Comparison of ENCODE assay signal across 12 cellular contexts in the genomic region with DNA sequence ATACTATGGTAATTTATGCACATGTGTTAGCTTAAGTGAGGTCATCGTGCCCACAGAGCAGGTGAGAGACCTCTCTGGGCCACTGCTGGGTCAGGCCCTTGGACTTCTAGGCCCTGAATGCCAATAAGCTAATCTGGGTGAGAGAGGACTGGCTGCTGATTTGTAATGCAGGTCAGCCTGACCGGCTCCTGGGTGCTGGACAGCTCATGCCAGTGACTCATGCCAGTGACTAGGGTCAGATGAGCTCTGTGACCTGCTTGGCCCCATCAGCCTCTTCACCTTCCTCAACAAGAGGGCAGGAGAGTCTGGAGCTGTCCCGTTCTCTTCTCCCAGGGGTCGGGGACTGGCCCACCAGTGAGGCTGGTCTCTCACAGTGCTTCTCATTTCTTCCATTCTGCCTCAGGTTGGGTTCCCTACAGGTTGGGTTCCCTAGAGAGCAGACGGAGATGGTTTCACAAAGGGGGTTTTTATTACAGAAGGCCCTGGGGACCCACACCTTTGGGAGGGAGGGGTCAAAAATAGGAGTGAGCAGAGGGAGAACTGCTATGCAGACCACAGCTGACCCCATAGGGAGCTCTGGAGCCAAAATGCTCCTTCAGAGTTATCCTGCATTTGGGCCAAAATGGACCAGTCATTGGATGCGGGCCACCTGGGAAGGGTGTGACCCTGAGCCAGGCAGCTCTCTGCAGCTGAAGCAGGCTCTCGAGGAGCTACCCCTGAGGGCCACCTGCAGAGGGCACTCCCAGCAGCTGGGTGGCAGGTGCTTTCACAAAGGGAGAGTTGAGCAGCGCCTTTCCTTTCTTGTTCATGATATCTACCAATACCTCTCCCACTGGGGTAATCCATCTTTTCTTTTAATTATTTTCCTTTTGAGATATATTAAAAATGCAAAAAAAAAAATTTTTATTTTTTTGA. TPM values are rescaled to one million over a fixed set of nuclear protein-coding genes. Genes with fewer than 3 reads are reported as not detected.
DNase-seq lines count a peak whose midpoint lies in the region; ATAC-seq, FAIRE-seq and TF ChIP-seq lines count a peak whose summit lies in the region.
"Had no signal": no experiment of that assay in that cellular context is flagged by ENCODE, and none has a peak within 500 bp of the region (broad histone marks: within the 10 kb centered on the region; RNA-seq: fewer than 3 reads in every experiment).

No MANE protein-coding gene starts in this region.

- H2AFZ ChIP-seq in HCT116 (ENCODE audit: low read depth, low read length, poor library complexity, severe bottlenecking) (no peak overlapping the region), keratinocyte (ENCODE audit: control insufficient read depth, low read length) (no peak overlapping the region)

- H3K9ac ChIP-seq in HCT116 (ENCODE audit: low read length): no peak overlapping the region
- no peak overlapping the region for H3K9ac ChIP-seq in keratinocyte (ENCODE audit: control insufficient read depth, extremely low read depth, insufficient read depth, low read length)

- POLR2A ChIA-PET in HCT116 (lab: Charles Lee): no interaction called here

- H3K4me2 ChIP-seq in HCT116 (ENCODE audit: low read length): no peak overlapping the region
- H3K4me2 ChIP-seq in keratinocyte (ENCODE audit: control insufficient read depth, extremely low read depth, insufficient read depth, low read depth, low read length): no peak overlapping the region

- peak; percentile 81 for ATAC-seq in HCT116
- ATAC-seq in HG03108 (IDR thresholded peaks at IDR 0.05; ENCODE audit: unreplicated experiment): no peak

- H3K27ac Mint-ChIP-seq in activated T-helper 2 cell treated with anti-CD3 and anti-CD28 coated beads, Interferon-gamma antibody, Interleukin-2, Interleukin-4, amounts not matched to agents 10 μg/mL and 5 μg/mL and 100 μg/mL, durations not matched to agents 14 hours and 24 hours and 36 hours: no peak overlapping the region
- H3K27ac Mint-ChIP-seq in activated T-helper 1 cell treated with anti-CD3 and anti-CD28 coated beads, Interleukin-12 subunit alpha, Interleukin-12 subunit beta, Interleukin-2, Interleukin-4 antibody, amounts not matched to agents 30 ng/mL and 10 ng/mL and 1 ng/mL, durations not matched to agents 14 hours and 24 hours and 36 hours: no peak overlapping the region
- H3K27ac Mint-ChIP-seq: nephron had no signal

- no peaks in the 10 kb centered on the region for H3K9me3 ChIP-seq in HCT116 (ENCODE audit: control insufficient read depth in 1 of 2, insufficient read depth in 1 of 2, low read depth in 1 of 2, low read length in 2 of 2)
- no peaks in the 10 kb centered on the region for H3K9me3 ChIP-seq in keratinocyte (ENCODE audit: control insufficient read depth, low read depth, low read length)
- H3K9me3 ChIP-seq in esophagus squamous epithelium: no peaks in the 10 kb centered on the region
- H3K9me3 ChIP-seq: thoracic aorta had no signal

- no peaks in the 10 kb centered on the region for H3K9me3 Mint-ChIP-seq in activated T-helper 2 cell treated with anti-CD3 and anti-CD28 coated beads, Interferon-gamma antibody, Interleukin-2, Interleukin-4, amounts not matched to agents 10 μg/mL and 5 μg/mL and 100 μg/mL, durations not matched to agents 14 hours and 24 hours and 36 hours
- no peaks in the 10 kb centered on the region for H3K9me3 Mint-ChIP-seq in activated T-helper 1 cell treated with anti-CD3 and anti-CD28 coated beads, Interleukin-12 subunit alpha, Interleukin-12 subunit beta, Interleukin-2, Interleukin-4 antibody, amounts not matched to agents 30 ng/mL and 10 ng/mL and 1 ng/mL, durations not matched to agents 14 hours and 24 hours and 36 hours
- H3K9me3 Mint-ChIP-seq: nephron had no signal

- H3K4me3 ChIP-seq in HCT116 (replicated peaks in 1 of 2; ENCODE audit: low read depth in 1 of 2, low read length in 2 of 2) (no peak overlapping the region), keratinocyte (ENCODE audit: control insufficient read depth in 2 of 3, extremely low read depth in 1 of 3, insufficient read depth in 2 of 3, low read depth in 1 of 3, low read length in 3 of 3) (no peak overlapping the region), esophagus squamous epithelium (no peak overlapping the region)
- H3K4me3 ChIP-seq: thoracic aorta had no signal

- no peak overlapping the region for H3K4me3 Mint-ChIP-seq in activated T-helper 2 cell treated with anti-CD3 and anti-CD28 coated beads, Interferon-gamma antibody, Interleukin-2, Interleukin-4, amounts not matched to agents 10 μg/mL and 5 μg/mL and 100 μg/mL, durations not matched to agents 14 hours and 24 hours and 36 hours (ENCODE audit: low read depth)
- no peak overlapping the region for H3K4me3 Mint-ChIP-seq in activated T-helper 1 cell treated with anti-CD3 and anti-CD28 coated beads, Interleukin-12 subunit alpha, Interleukin-12 subunit beta, Interleukin-2, Interleukin-4 antibody, amounts not matched to agents 30 ng/mL and 10 ng/mL and 1 ng/mL, durations not matched to agents 14 hours and 24 hours and 36 hours
- H3K4me3 Mint-ChIP-seq: nephron had no signal

- RAD21 ChIA-PET in HCT116 (lab: Charles Lee; ENCODE audit: low non-redundant PET in 1 of 2, low total read pairs in 2 of 2, uncharacterized antibody in 2 of 2, unreplicated experiment in 2 of 2): no interaction called here

- H3K79me2 ChIP-seq in HCT116 (ENCODE audit: insufficient read depth, low read length) (no peaks in the 10 kb centered on the region), keratinocyte (ENCODE audit: control insufficient read depth, insufficient read depth, low read length) (no peaks in the 10 kb centered on the region)

- H3K9me2 ChIP-seq in HCT116 (ENCODE audit: insufficient read depth): no peaks in the 10 kb centered on the region

- peaks cover 9% of the 10 kb centered on the region for H3K27me3 Mint-ChIP-seq in activated T-helper 2 cell treated with anti-CD3 and anti-CD28 coated beads, Interferon-gamma antibody, Interleukin-2, Interleukin-4, amounts not matched to agents 10 μg/mL and 5 μg/mL and 100 μg/mL, durations not matched to agents 14 hours and 24 hours and 36 hours (ENCODE audit: low read depth)
- H3K27me3 Mint-ChIP-seq in activated T-helper 1 cell treated with anti-CD3 and anti-CD28 coated beads, Interleukin-12 subunit alpha, Interleukin-12 subunit beta, Interleukin-2, Interleukin-4 antibody, amounts not matched to agents 30 ng/mL and 10 ng/mL and 1 ng/mL, durations not matched to agents 14 hours and 24 hours and 36 hours (ENCODE audit: insufficient read depth): peaks cover 3% of the 10 kb centered on the region

- FAIRE-seq in D721Med (lab: Jason Lieb, UNC) (no peak), keratinocyte (lab: Jason Lieb, UNC) (no peak)

- H3K27me3 ChIP-seq in HCT116 (ENCODE audit: insufficient read depth, low read length): no peaks in the 10 kb centered on the region
- peaks cover 25% of the 10 kb centered on the region for H3K27me3 ChIP-seq in keratinocyte (ENCODE audit: control insufficient read depth, extremely low read depth, insufficient read depth, low read length)
- peaks cover 0 to 26% (median 0%) of the 10 kb centered on the region in 4 donors for H3K27me3 ChIP-seq in esophagus squamous epithelium

- 70 to 79% methylated on average over 4 to 5 of the region's 8 CpGs for WGBS in esophagus squamous epithelium, 2 donors

- H3K4me1 ChIP-seq in HCT116 (ENCODE audit: control insufficient read depth in 1 of 2, insufficient read depth in 2 of 2, low read length in 2 of 2) (peaks cover 7 to 15% of the 10 kb centered on the region in 2 experiments; a peak in 2 of 4 replicates), keratinocyte (ENCODE audit: control insufficient read depth, extremely low read depth, insufficient read depth, low read length) (no peaks in the 10 kb centered on the region), esophagus squamous epithelium (peaks cover 12 to 17% (median 15%) of the 10 kb centered on the region in 3 donors)

- dilution Hi-C loops in keratinocyte (cut with MboI; ENCODE audit: extremely low pct_ligation_motif_present, low sequenced_read_pairs): no loop called here

- H3K36me3 ChIP-seq in HCT116 (ENCODE audit: control insufficient read depth in 1 of 2, insufficient read depth in 2 of 2, low read length in 2 of 2): no peaks in the 10 kb centered on the region
- H3K36me3 ChIP-seq in keratinocyte (ENCODE audit: control insufficient read depth in 2 of 2, extremely low read depth in 1 of 2, insufficient read depth in 2 of 2, low read length in 2 of 2): no peaks in the 10 kb centered on the region
- H3K36me3 ChIP-seq in esophagus squamous epithelium: no peaks in the 10 kb centered on the region
- H3K36me3 ChIP-seq: thoracic aorta had no signal

- H3K27ac ChIP-seq in HCT116 (ENCODE audit: low read depth, low read length) (no peak overlapping the region), keratinocyte (ENCODE audit: control insufficient read depth, insufficient read depth, low read length) (no peak overlapping the region), esophagus squamous epithelium (no peak overlapping the region)
- H3K27ac ChIP-seq: thoracic aorta had no signal

- peaks cover 4% of the 10 kb centered on the region for H3K36me3 Mint-ChIP-seq in activated T-helper 2 cell treated with anti-CD3 and anti-CD28 coated beads, Interferon-gamma antibody, Interleukin-2, Interleukin-4, amounts not matched to agents 10 μg/mL and 5 μg/mL and 100 μg/mL, durations not matched to agents 14 hours and 24 hours and 36 hours (ENCODE audit: low read depth)
- H3K36me3 Mint-ChIP-seq in activated T-helper 1 cell treated with anti-CD3 and anti-CD28 coated beads, Interleukin-12 subunit alpha, Interleukin-12 subunit beta, Interleukin-2, Interleukin-4 antibody, amounts not matched to agents 30 ng/mL and 10 ng/mL and 1 ng/mL, durations not matched to agents 14 hours and 24 hours and 36 hours (ENCODE audit: low read depth): peaks cover 4% of the 10 kb centered on the region

- TF ChIP-seq RAD21 in HCT116 (IDR thresholded peaks at IDR 0.05; ENCODE audit: low read depth): peak; percentile 48; the same call in 1 of the 2 replicates

- no peak for DNase-seq in D721Med (ENCODE audit: insufficient read length, low spot score)
- DNase-seq in HCT116 (ENCODE audit: low read depth, low spot score): no peak
- peak; percentile 60 for DNase-seq in SHP77 treated with DMSO at 0.1 percent for 48 hours (lab: John Stamatoyannopoulos, UW)
- DNase-seq in keratinocyte (ENCODE audit: low read depth, low spot score): no peak
- DNase-seq in esophagus squamous epithelium (lab: John Stamatoyannopoulos, UW): no peak
- DNase-seq in activated T-helper 2 cell treated with anti-CD3 and anti-CD28 coated beads, Interferon-gamma antibody, Interleukin-2, Interleukin-4, amounts not matched to agents 10 μg/mL and 5 μg/mL and 100 μg/mL, durations not matched to agents 14 hours and 24 hours and 36 hours (ENCODE audit: low spot score): no peak
- DNase-seq in activated T-helper 1 cell treated with anti-CD3 and anti-CD28 coated beads, Interleukin-12 subunit alpha, Interleukin-12 subunit beta, Interleukin-2, Interleukin-4 antibody, amounts not matched to agents 30 ng/mL and 10 ng/mL and 1 ng/mL, durations not matched to agents 14 hours and 24 hours and 36 hours (ENCODE audit: low spot score): no peak

- TF ChIP-seq POLR2A in HCT116 (IDR thresholded peaks at IDR 0.05; ENCODE audit: borderline replicate concordance, extremely low read depth, insufficient read depth, insufficient read length) (no peak), esophagus squamous epithelium (IDR thresholded peaks at IDR 0.05) (no peak)

- no TSS peak for BruUV-seq in HCT116 (replicated peaks; lab: Mats Ljungman, UMichigan)

- CTCF ChIA-PET in HCT116 (lab: Charles Lee): interaction anchor here (0.7 to 1.7 kb wide), 5 partner anchors 8 to 247 kb away, joined by 3 to 12 read pairs (median 6); no protein-coding TSS in a partner anchor

- TF ChIP-seq CTCF in D721Med (IDR thresholded peaks at IDR 0.05; ENCODE audit: insufficient read depth, missing control alignments) (peak; percentile 15), HCT116 (IDR thresholded peaks at IDR 0.05 in 2 of 3, conservative IDR thresholded peaks at IDR 0.05 in 1 of 3; ENCODE audit: borderline replicate concordance in 1 of 3, insufficient read depth in 1 of 3, low read depth in 2 of 3, low read length in 2 of 3) (peak; percentile 30 to 50 (median 41); a peak in 5 of 6 replicates), keratinocyte (optimal IDR thresholded peaks at IDR 0.05 in 1 of 3, IDR thresholded peaks at IDR 0.05 in 1 of 3, conservative IDR thresholded peaks at IDR 0.05 in 1 of 3; ENCODE audit: extremely low read depth in 1 of 3, insufficient read depth in 2 of 3, low read length in 3 of 3) (peak in 2 of 3 experiments; percentile 31 to 44), esophagus squamous epithelium (IDR thresholded peaks at IDR 0.05) (no peak)

- intact Hi-C loops in HCT116 (cut with micrococcal nuclease): no loop called here
- intact Hi-C loops in esophagus squamous epithelium (cut with DNase I): no loop called here
- intact Hi-C loops in activated T-helper 2 cell treated with anti-CD3 and anti-CD28 coated beads, Interferon-gamma antibody, Interleukin-2, Interleukin-4, amounts not matched to agents 10 μg/mL and 5 μg/mL and 100 μg/mL, durations not matched to agents 14 hours and 24 hours and 36 hours (cut with micrococcal nuclease): no loop called here
- intact Hi-C loops in activated T-helper 1 cell treated with anti-CD3 and anti-CD28 coated beads, Interleukin-12 subunit alpha, Interleukin-12 subunit beta, Interleukin-2, Interleukin-4 antibody, amounts not matched to agents 30 ng/mL and 10 ng/mL and 1 ng/mL, durations not matched to agents 14 hours and 24 hours and 36 hours (cut with micrococcal nuclease): no loop called here

- H3K9me1 ChIP-seq in keratinocyte (ENCODE audit: control insufficient read depth, extremely low read depth, insufficient read depth, low read length): no peaks in the 10 kb centered on the region

- H4K20me1 ChIP-seq in HCT116 (ENCODE audit: insufficient read depth): no peaks in the 10 kb centered on the region
- H4K20me1 ChIP-seq in keratinocyte (ENCODE audit: control insufficient read depth, extremely low read depth, insufficient read depth, low read length): no peaks in the 10 kb centered on the region

- H3K4me1 Mint-ChIP-seq in activated T-helper 2 cell treated with anti-CD3 and anti-CD28 coated beads, Interferon-gamma antibody, Interleukin-2, Interleukin-4, amounts not matched to agents 10 μg/mL and 5 μg/mL and 100 μg/mL, durations not matched to agents 14 hours and 24 hours and 36 hours (ENCODE audit: low read depth): peaks cover 13% of the 10 kb centered on the region
- peaks cover 18% of the 10 kb centered on the region for H3K4me1 Mint-ChIP-seq in activated T-helper 1 cell treated with anti-CD3 and anti-CD28 coated beads, Interleukin-12 subunit alpha, Interleukin-12 subunit beta, Interleukin-2, Interleukin-4 antibody, amounts not matched to agents 30 ng/mL and 10 ng/mL and 1 ng/mL, durations not matched to agents 14 hours and 24 hours and 36 hours (ENCODE audit: low read depth)
- H3K4me1 Mint-ChIP-seq: nephron had no signal

RNA-seq across cellular contexts. Expression of a gene that starts 2.2 kb away (rescaled TPM):
- total RNA-seq in HCT116 (2021; ENCODE audit: unreplicated experiment) (not detected), esophagus squamous epithelium (not detected)
- 0.16 TPM in 1 of 2 replicates, not detected in the other for polyA plus RNA-seq in HCT116 (2012)
- polyA plus RNA-seq in keratinocyte: not detected in 3 replicates
- not detected for polyA plus RNA-seq in keratinocyte (2011; ENCODE audit: low read depth)
- polyA plus RNA-seq in keratinocyte (2011; cell fraction: cytosol; rRNA removed): not detected in 2 replicates
- polyA plus RNA-seq in keratinocyte (2011; cell fraction: nucleus; rRNA removed): not detected in 2 replicates
- polyA plus RNA-seq in keratinocyte (2012; ENCODE audit: low replicate concordance): not detected in 2 replicates
- polyA minus RNA-seq in keratinocyte: not detected in 3 replicates
- polyA minus RNA-seq in keratinocyte (2011; cell fraction: cytosol; rRNA and poly(A)+ RNA removed): not detected
- polyA minus RNA-seq in keratinocyte (2011; cell fraction: nucleus; rRNA and poly(A)+ RNA removed): not detected in 2 replicates
- 0.55 TPM in 1 of 2 replicates, not detected in the other for total RNA-seq in activated T-helper 2 cell treated with anti-CD3 and anti-CD28 coated beads, Interferon-gamma antibody, Interleukin-2, Interleukin-4, amounts not matched to agents 10 μg/mL and 5 μg/mL and 100 μg/mL, durations not matched to agents 14 hours and 24 hours and 36 hours
- total RNA-seq in activated T-helper 1 cell treated with anti-CD3 and anti-CD28 coated beads, Interleukin-12 subunit alpha, Interleukin-12 subunit beta, Interleukin-2, Interleukin-4 antibody, amounts not matched to agents 30 ng/mL and 10 ng/mL and 1 ng/mL, durations not matched to agents 14 hours and 24 hours and 36 hours: not detected in 2 replicates
- total RNA-seq: cerebellum, SK-MEL-5, thoracic aorta had no signal

RNA-seq across cellular contexts. Expression of a gene that starts 15.3 kb away (rescaled TPM):
- total RNA-seq in HCT116 (2021; ENCODE audit: unreplicated experiment) (not detected), esophagus squamous epithelium (not detected)
- not detected in 2 replicates for polyA plus RNA-seq in HCT116 (2012)
- polyA plus RNA-seq in keratinocyte: not detected in 3 replicates
- not detected for polyA plus RNA-seq in keratinocyte (2011; ENCODE audit: low read depth)
- polyA plus RNA-seq in keratinocyte (2011; cell fraction: cytosol; rRNA removed): not detected in 2 replicates
- polyA plus RNA-seq in keratinocyte (2011; cell fraction: nucleus; rRNA removed): not detected in 2 replicates
- not detected in 2 replicates for polyA plus RNA-seq in keratinocyte (2012; ENCODE audit: low replicate concordance)
- polyA minus RNA-seq in keratinocyte: not detected in 3 replicates
- polyA minus RNA-seq in keratinocyte (2011; cell fraction: cytosol; rRNA and poly(A)+ RNA removed): not detected
- polyA minus RNA-seq in keratinocyte (2011; cell fraction: nucleus; rRNA and poly(A)+ RNA removed): not detected in 2 replicates
- total RNA-seq in activated T-helper 2 cell treated with anti-CD3 and anti-CD28 coated beads, Interferon-gamma antibody, Interleukin-2, Interleukin-4, amounts not matched to agents 10 μg/mL and 5 μg/mL and 100 μg/mL, durations not matched to agents 14 hours and 24 hours and 36 hours: not detected in 2 replicates
- total RNA-seq in activated T-helper 1 cell treated with anti-CD3 and anti-CD28 coated beads, Interleukin-12 subunit alpha, Interleukin-12 subunit beta, Interleukin-2, Interleukin-4 antibody, amounts not matched to agents 30 ng/mL and 10 ng/mL and 1 ng/mL, durations not matched to agents 14 hours and 24 hours and 36 hours: not detected in 2 replicates
- total RNA-seq: cerebellum, SK-MEL-5, thoracic aorta had no signal

RNA-seq across cellular contexts. Expression of a gene that starts 23.4 kb away (rescaled TPM):
- total RNA-seq in HCT116 (2021; ENCODE audit: unreplicated experiment): 84.3 TPM
- polyA plus RNA-seq in HCT116 (2012): 82.6 and 82.7 TPM in 2 replicates
- polyA plus RNA-seq in keratinocyte: 29.8 to 37.4 TPM (median 33.0 TPM) in 3 replicates
- polyA plus RNA-seq in keratinocyte (2011; ENCODE audit: low read depth): 8.5 TPM
- 15.4 and 35.1 TPM in 2 replicates for polyA plus RNA-seq in keratinocyte (2011; cell fraction: cytosol; rRNA removed)
- 12.1 and 17.0 TPM in 2 replicates for polyA plus RNA-seq in keratinocyte (2011; cell fraction: nucleus; rRNA removed)
- 36.1 and 49.3 TPM in 2 replicates for polyA plus RNA-seq in keratinocyte (2012; ENCODE audit: low replicate concordance)
- polyA minus RNA-seq in keratinocyte: 9.1 to 10.3 TPM (median 9.6 TPM) in 3 replicates
- 24.7 TPM for polyA minus RNA-seq in keratinocyte (2011; cell fraction: cytosol; rRNA and poly(A)+ RNA removed)
- 7.1 and 7.8 TPM in 2 replicates for polyA minus RNA-seq in keratinocyte (2011; cell fraction: nucleus; rRNA and poly(A)+ RNA removed)
- total RNA-seq in esophagus squamous epithelium: 10 to 100 TPM; 39.5 to 60.7 (median 50.9) TPM
- 143 and 148 TPM in 2 replicates for total RNA-seq in activated T-helper 2 cell treated with anti-CD3 and anti-CD28 coated beads, Interferon-gamma antibody, Interleukin-2, Interleukin-4, amounts not matched to agents 10 μg/mL and 5 μg/mL and 100 μg/mL, durations not matched to agents 14 hours and 24 hours and 36 hours
- total RNA-seq in activated T-helper 1 cell treated with anti-CD3 and anti-CD28 coated beads, Interleukin-12 subunit alpha, Interleukin-12 subunit beta, Interleukin-2, Interleukin-4 antibody, amounts not matched to agents 30 ng/mL and 10 ng/mL and 1 ng/mL, durations not matched to agents 14 hours and 24 hours and 36 hours: 106 and 114 TPM in 2 replicates

RNA-seq across cellular contexts. Expression of a gene that starts 25.8 kb away (rescaled TPM):
- total RNA-seq in HCT116 (2021; ENCODE audit: unreplicated experiment) (0.32 TPM), esophagus squamous epithelium (not detected)
- 0.31 and 0.70 TPM in 2 replicates for polyA plus RNA-seq in HCT116 (2012)
- 0.18 TPM in 1 of 3 replicates, not detected in the others for polyA plus RNA-seq in keratinocyte
- not detected for polyA plus RNA-seq in keratinocyte (2011; ENCODE audit: low read depth)
- polyA plus RNA-seq in keratinocyte (2011; cell fraction: cytosol; rRNA removed): not detected in 2 replicates
- 0.24 and 0.52 TPM in 2 replicates for polyA plus RNA-seq in keratinocyte (2011; cell fraction: nucleus; rRNA removed)
- polyA plus RNA-seq in keratinocyte (2012; ENCODE audit: low replicate concordance): 0.24 TPM in 1 of 2 replicates, not detected in the other
- not detected in 3 replicates for polyA minus RNA-seq in keratinocyte
- not detected for polyA minus RNA-seq in keratinocyte (2011; cell fraction: cytosol; rRNA and poly(A)+ RNA removed)
- 2.1 TPM in 1 of 2 replicates, not detected in the other for polyA minus RNA-seq in keratinocyte (2011; cell fraction: nucleus; rRNA and poly(A)+ RNA removed)
- 3.4 and 3.7 TPM in 2 replicates for total RNA-seq in activated T-helper 2 cell treated with anti-CD3 and anti-CD28 coated beads, Interferon-gamma antibody, Interleukin-2, Interleukin-4, amounts not matched to agents 10 μg/mL and 5 μg/mL and 100 μg/mL, durations not matched to agents 14 hours and 24 hours and 36 hours
- total RNA-seq in activated T-helper 1 cell treated with anti-CD3 and anti-CD28 coated beads, Interleukin-12 subunit alpha, Interleukin-12 subunit beta, Interleukin-2, Interleukin-4 antibody, amounts not matched to agents 30 ng/mL and 10 ng/mL and 1 ng/mL, durations not matched to agents 14 hours and 24 hours and 36 hours: 2.1 and 2.3 TPM in 2 replicates
- total RNA-seq: cerebellum, SK-MEL-5, thoracic aorta had no signal

Comparison
In these comparisons a context has a peak if more than half of its experiments do, and no peak if none do; other contexts are left out.
1. CTCF ChIP-seq: peak in D721Med (single experiment), HCT116 (3 of 3) and keratinocyte (2 of 3); none in esophagus squamous epithelium (0 of 6).